In the genomic region with DNA sequence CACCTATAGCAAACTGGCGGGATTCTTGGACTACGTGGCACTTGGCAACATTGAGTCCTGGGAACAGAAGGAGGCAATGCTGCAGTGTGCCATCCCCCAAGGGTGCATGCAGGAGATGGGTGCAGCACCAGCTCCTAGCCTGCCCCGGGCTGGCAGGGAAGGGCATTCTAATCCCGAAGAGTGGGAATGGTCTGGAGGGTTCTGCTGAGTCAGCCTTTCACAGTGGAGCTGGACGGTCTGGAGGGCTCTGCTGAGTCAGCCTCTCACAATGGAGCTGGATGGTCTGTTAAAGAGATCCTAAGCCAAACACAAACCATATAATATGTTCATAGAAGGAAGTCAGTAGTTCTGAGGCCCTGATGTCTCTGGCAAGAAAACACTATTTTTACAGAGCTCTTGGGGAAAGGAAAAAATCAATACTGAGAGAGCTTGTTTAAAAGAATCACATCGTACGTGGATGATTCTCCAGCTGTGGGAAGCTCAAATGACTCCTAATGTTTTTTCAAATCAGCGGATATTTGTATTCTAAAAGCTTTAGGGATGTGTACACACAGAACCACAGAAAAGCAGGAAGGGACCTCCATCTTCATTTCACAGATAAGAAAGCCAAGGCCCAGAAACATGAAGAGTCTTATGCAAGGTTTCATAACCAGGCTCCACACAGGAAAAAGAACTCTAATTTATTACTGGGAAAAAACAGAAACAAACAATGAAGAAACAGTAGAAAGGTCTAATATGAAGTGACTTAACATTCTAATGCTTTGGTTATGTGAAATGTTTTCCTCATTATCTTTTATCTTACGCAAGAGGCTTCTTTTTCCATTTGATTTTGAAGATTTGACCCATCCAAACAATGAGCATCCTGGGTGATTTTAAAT, we compare ENCODE assay signal across 1 cellular context.
TF ChIP-seq lines count a peak whose summit lies in the region.

No MANE protein-coding gene starts in this region.

TF ChIP-seq in WTC11, 78 proteins besides CTCF, POLR2A, EP300 and RAD21 (continued from another document):
- TF ChIP-seq E2F1 (CRISPR knock-in tag; IDR thresholded peaks at IDR 0.05) (no peak), KAT7 (CRISPR knock-in tag; IDR thresholded peaks at IDR 0.05; ENCODE audit: borderline replicate concordance) (no peak), AFF4 (CRISPR knock-in tag; IDR thresholded peaks at IDR 0.05; ENCODE audit: borderline replicate concordance) (no peak), FOXJ3 (CRISPR knock-in tag; IDR thresholded peaks at IDR 0.05; ENCODE audit: borderline replicate concordance) (no peak)
TF ChIP-seq in WTC11: peak in this region for 0.
